ENCODE assay signal across 8 cellular contexts in the genomic region with DNA sequence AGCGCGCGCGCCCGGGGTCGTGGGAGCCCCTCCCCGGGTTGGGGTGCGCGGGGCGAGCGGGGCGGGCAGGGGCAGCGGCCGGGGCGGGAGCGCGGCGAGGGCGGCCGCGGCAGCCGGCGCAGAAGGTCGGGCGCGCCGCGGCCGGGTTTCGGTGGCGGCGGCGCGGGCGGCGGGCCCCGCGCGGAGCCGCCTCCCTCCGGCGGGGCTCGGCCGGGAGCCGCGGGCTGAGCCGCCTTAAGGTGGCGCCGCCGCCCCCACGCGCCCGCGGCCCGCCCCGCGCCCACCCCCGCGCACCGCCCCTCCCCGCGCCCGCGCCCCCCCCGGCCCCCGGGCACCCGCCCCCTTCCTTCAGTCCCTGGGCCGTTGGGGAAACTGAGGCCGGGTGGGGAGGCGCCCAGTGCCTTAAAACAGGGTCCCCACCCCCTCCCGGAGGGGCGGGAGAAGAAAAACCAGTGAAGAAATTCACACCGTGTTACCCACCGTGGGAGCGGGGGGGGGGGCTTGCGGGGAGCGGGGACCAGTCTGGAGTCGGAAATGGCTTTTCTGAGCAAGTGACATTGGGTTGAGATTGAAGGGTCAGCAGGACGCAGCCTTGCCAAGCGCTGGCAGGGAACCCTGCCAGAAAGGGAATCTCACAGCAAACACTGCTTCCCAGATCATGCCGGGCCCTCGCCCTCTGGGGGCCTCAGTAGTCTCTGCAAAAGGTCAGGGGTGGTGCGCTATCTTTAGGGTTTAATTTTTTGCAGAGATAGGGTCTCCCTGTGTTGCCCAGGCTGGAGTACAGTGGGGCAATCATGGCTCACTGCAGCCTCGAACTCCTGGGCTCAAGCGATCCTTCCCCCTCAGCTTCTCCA. TPM values are rescaled to one million over a fixed set of nuclear protein-coding genes. Genes with fewer than 3 reads are reported as not detected.
DNase-seq lines count a peak whose midpoint lies in the region; ATAC-seq, FAIRE-seq and TF ChIP-seq lines count a peak whose summit lies in the region.

TSS of gene TLE2 (minus strand) at position 211 of the 854 bp plus-strand sequence. CDS start 376 bp downstream, outside the sequence.

- intact Hi-C loops in lower lobe of right lung (cut with DNase I) = no loop called here

- no peak for TF ChIP-seq EP300 in A549 (IDR thresholded peaks at IDR 0.05)

- H3K27ac ChIP-seq in A549 (peak within 1 kb of the TSS; percentile 75 to 91), lower lobe of right lung (peak within 1 kb of the TSS; percentile 56)

- no peak for DNase-seq in A549 (ENCODE audit: low read depth in 1 of 2, low spot score in 1 of 2)
- no peak for DNase-seq in HFF-Myc (ENCODE audit: extremely low read depth, low read depth)
- no peak for DNase-seq in bronchial epithelial cell (ENCODE audit: low read depth)
- DNase-seq in lower lobe of right lung = no peak
- no peak for DNase-seq in ureter (ENCODE audit: low spot score)
- DNase-seq in NCI-H2171 (lab: John Stamatoyannopoulos, UW) = no peak
- DNase-seq in hepatic stellate cell (ENCODE audit: low spot score) = no peak
- no peak for DNase-seq in activated CD4-positive, alpha-beta T cell treated with anti-CD3 and anti-CD28 coated beads, Interleukin-2, amount 50 U/mL, for 1 hour

- TF ChIP-seq RAD21 in A549 (conservative IDR thresholded peaks at IDR 0.05 in 1 of 2, IDR thresholded peaks at IDR 0.05 in 1 of 2) = no peak

- 19% methylated on average over 14 of the region's 85 CpGs for WGBS in A549 (ENCODE audit: missing lambda C conversion rate)

- H3K36me3 ChIP-seq in bronchial epithelial cell (ENCODE audit: control insufficient read depth, insufficient read depth, low read length) = no peaks in the 10 kb centered on the region
- H3K36me3 ChIP-seq in lower lobe of right lung = no peaks in the 10 kb centered on the region

- no peaks in the 10 kb centered on the region for H3K9me3 ChIP-seq in A549
- H3K9me3 ChIP-seq in lower lobe of right lung = no peaks in the 10 kb centered on the region

- H3K4me3 ChIP-seq in A549 (peak within 1 kb of the TSS; percentile 70), HFF-Myc (replicated peaks; ENCODE audit: low read depth, low read length) (peak within 1 kb of the TSS; percentile 41), bronchial epithelial cell (ENCODE audit: low read depth, low read length) (peak within 1 kb of the TSS; percentile 16), lower lobe of right lung (peak within 1 kb of the TSS; percentile 64)

- TF ChIP-seq POLR2A in A549 (IDR thresholded peaks at IDR 0.05; ENCODE audit: low read length) = no peak

- H3K27me3 ChIP-seq in bronchial epithelial cell (ENCODE audit: control insufficient read depth, insufficient read depth, low read length) = peaks cover 11% of the 10 kb centered on the region
- peaks cover 4% of the 10 kb centered on the region for H3K27me3 ChIP-seq in lower lobe of right lung (ENCODE audit: low read depth)

- peak within 1 kb of the TSS; percentile 99 for H3K4me2 ChIP-seq in A549

- no peak for TF ChIP-seq CTCF in A549 (IDR thresholded peaks at IDR 0.05)
- no peak for TF ChIP-seq CTCF in HFF-Myc (IDR thresholded peaks at IDR 0.05; ENCODE audit: low read depth, low read length, missing control alignments)
- TF ChIP-seq CTCF in bronchial epithelial cell (IDR thresholded peaks at IDR 0.05; ENCODE audit: insufficient read depth, low read length, severe bottlenecking) = no peak
- TF ChIP-seq CTCF in lower lobe of right lung (IDR thresholded peaks at IDR 0.05) = no peak

- FAIRE-seq in A549 (lab: Jason Lieb, UNC) (no peak), bronchial epithelial cell (lab: Jason Lieb, UNC) (no peak)

- ATAC-seq in A549 = peak in 1 of 2 experiments; percentile 19; a peak in 1 of 6 replicates
- peak in 1 of 2 donors; percentile 14 for ATAC-seq in lower lobe of right lung

- POLR2A ChIA-PET in A549 (lab: Yijun Ruan, JAX) = interaction anchor here (1.1 kb wide), 1 partner anchor 79 kb away, joined by 3 read pairs; no protein-coding TSS in a partner anchor

- H3K4me1 ChIP-seq in A549 (no peaks in the 10 kb centered on the region; the same call in 2 of the 3 replicates), lower lobe of right lung (peaks cover 14% of the 10 kb centered on the region)

- CTCF ChIA-PET in A549 (lab: Yijun Ruan, JAX) = interaction anchor here (0.9 kb wide), 1 partner anchor 67 kb away, joined by 3 read pairs; no protein-coding TSS in a partner anchor

TF ChIP-seq in A549, 52 proteins besides CTCF, POLR2A, EP300 and RAD21:
- TF ChIP-seq NPAS2 (CRISPR knock-in tag; IDR thresholded peaks at IDR 0.05; ENCODE audit: borderline replicate concordance) (no peak), MAZ (IDR thresholded peaks at IDR 0.05; ENCODE audit: borderline replicate concordance, low read depth, low read length) (no peak), HOXA7 (CRISPR knock-in tag; IDR thresholded peaks at IDR 0.05) (no peak), FOXS1 (CRISPR knock-in tag; IDR thresholded peaks at IDR 0.05) (no peak), CBX8 (IDR thresholded peaks at IDR 0.05) (no peak), PHF8 (IDR thresholded peaks at IDR 0.05; ENCODE audit: borderline replicate concordance, low read depth) (no peak)
- TF ChIP-seq, protein P1, sequence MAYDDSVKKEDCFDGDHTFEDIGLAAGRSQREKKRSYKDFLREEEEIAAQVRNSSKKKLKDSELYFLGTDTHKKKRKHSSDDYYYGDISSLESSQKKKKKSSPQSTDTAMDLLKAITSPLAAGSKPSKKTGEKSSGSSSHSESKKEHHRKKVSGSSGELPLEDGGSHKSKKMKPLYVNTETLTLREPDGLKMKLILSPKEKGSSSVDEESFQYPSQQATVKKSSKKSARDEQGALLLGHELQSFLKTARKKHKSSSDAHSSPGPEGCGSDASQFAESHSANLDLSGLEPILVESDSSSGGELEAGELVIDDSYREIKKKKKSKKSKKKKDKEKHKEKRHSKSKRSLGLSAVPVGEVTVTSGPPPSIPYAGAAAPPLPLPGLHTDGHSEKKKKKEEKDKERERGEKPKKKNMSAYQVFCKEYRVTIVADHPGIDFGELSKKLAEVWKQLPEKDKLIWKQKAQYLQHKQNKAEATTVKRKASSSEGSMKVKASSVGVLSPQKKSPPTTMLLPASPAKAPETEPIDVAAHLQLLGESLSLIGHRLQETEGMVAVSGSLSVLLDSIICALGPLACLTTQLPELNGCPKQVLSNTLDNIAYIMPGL (CRISPR knock-in tag; IDR thresholded peaks at IDR 0.05; ENCODE audit: borderline replicate concordance) = no peak

RNA-seq across cellular contexts. Expression of gene TLE2, which starts in this region (rescaled TPM):
- polyA plus RNA-seq in A549 (2011; rRNA removed) = 2.1 and 2.7 TPM in 2 replicates
- 1.8 and 2.9 TPM in 2 replicates for polyA plus RNA-seq in A549 (2012; cell fraction: cytosol; rRNA removed)
- 8.3 and 9.3 TPM in 2 replicates for polyA plus RNA-seq in A549 (2012; cell fraction: nucleus; rRNA removed)
- polyA plus RNA-seq in A549 (2017; fragmentation: RNase III; extraction: RNeasy Plus Mini Kit Qiagen cat#74134 plus additional on column Dnase treatment) = 1.9 to 3.1 TPM (median 2.6 TPM) in 3 replicates
- polyA minus RNA-seq in A549 (2011; rRNA and poly(A)+ RNA removed) = 2.1 and 2.4 TPM in 2 replicates
- total RNA-seq in bronchial epithelial cell = 0.53 and 1.0 TPM in 2 replicates
- 42.7 TPM for total RNA-seq in lower lobe of right lung
- total RNA-seq in ureter = 95.2 TPM

Comparison
In these comparisons a context has a peak if more than half of its experiments do, and no peak if none do; other contexts are left out.
1. RNA of gene TLE2 (total RNA-seq): 95.2 TPM in ureter (single experiment) and 42.7 TPM in lower lobe of right lung (single experiment); 0.53 to 1.0 TPM in bronchial epithelial cell; every median in the first group is over 10 times any median in the second.
2. H3K4me3 ChIP-seq: peak in every context shown above with its lines; median percentile 70 in A549; 64 in lower lobe of right lung; 41 in HFF-Myc; 16 in bronchial epithelial cell.